In genomic region chr9:69249337-69249736, GRCh38 we compare ENCODE assay signal across 24 cellular contexts.
DNase-seq lines count a peak whose midpoint lies in the region; ATAC-seq and TF ChIP-seq lines count a peak whose summit lies in the region.
"Had no signal": no experiment of that assay in that cellular context is flagged by ENCODE, and none has a peak within 500 bp of the region (broad histone marks: within the 10 kb centered on the region; RNA-seq: fewer than 3 reads in every experiment).

No MANE protein-coding gene starts in this region.

- 65% methylated on average over 7 of the region's 7 CpGs for WGBS in right cardiac atrium
- WGBS in adrenal gland, 4 donors = 85 to 94% (median 87%) methylated on average over 7 of the region's 7 CpGs

- no peak for TF ChIP-seq POLR2A in adrenal gland (IDR thresholded peaks at IDR 0.05)

- H3K9me3 ChIP-seq in left ventricle myocardium inferior (replicated peaks) (no peaks in the 10 kb centered on the region), RWPE2 (ENCODE audit: severe bottlenecking) (no peaks in the 10 kb centered on the region), right cardiac atrium (ENCODE audit: control insufficient read depth, low read length) (no peaks in the 10 kb centered on the region), upper lobe of right lung (no peaks in the 10 kb centered on the region), adrenal gland (replicated peaks in 1 of 3) (no peaks in the 10 kb centered on the region)
- H3K9me3 ChIP-seq: gastrocnemius medialis, sigmoid colon, suprapubic skin, vagina had no signal

- H3K27me3 ChIP-seq in left ventricle myocardium inferior (ENCODE audit: low read depth) = no peaks in the 10 kb centered on the region
- no peaks in the 10 kb centered on the region for H3K27me3 ChIP-seq in RWPE2 (ENCODE audit: insufficient read depth, poor library complexity, severe bottlenecking)
- H3K27me3 ChIP-seq in right cardiac atrium (ENCODE audit: control insufficient read depth, insufficient read depth) = no peaks in the 10 kb centered on the region
- no peaks in the 10 kb centered on the region for H3K27me3 ChIP-seq in upper lobe of right lung
- H3K27me3 ChIP-seq in adrenal gland = no peaks in the 10 kb centered on the region
- H3K27me3 ChIP-seq: gastrocnemius medialis, sigmoid colon, suprapubic skin, vagina had no signal

- peaks cover 43% of the 10 kb centered on the region for H3K4me1 ChIP-seq in left ventricle myocardium inferior
- H3K4me1 ChIP-seq in RWPE2 (ENCODE audit: insufficient read depth, poor library complexity, severe bottlenecking) = peaks cover 7% of the 10 kb centered on the region
- peaks cover 1% of the 10 kb centered on the region for H3K4me1 ChIP-seq in right cardiac atrium (ENCODE audit: control insufficient read depth, insufficient read depth, low read length)
- H3K4me1 ChIP-seq in upper lobe of right lung = no peaks in the 10 kb centered on the region
- no peaks in the 10 kb centered on the region for H3K4me1 ChIP-seq in adrenal gland (replicated peaks in 1 of 2)
- H3K4me1 ChIP-seq: parathyroid adenoma, sigmoid colon, vagina had no signal

- H3K4me3 ChIP-seq in left ventricle myocardium inferior = no peak overlapping the region
- no peak overlapping the region for H3K4me3 ChIP-seq in RWPE2 (ENCODE audit: severe bottlenecking)
- no peak overlapping the region for H3K4me3 ChIP-seq in right cardiac atrium (ENCODE audit: low read length)
- H3K4me3 ChIP-seq in upper lobe of right lung = no peak overlapping the region
- H3K4me3 ChIP-seq in adrenal gland = no peak overlapping the region
- H3K4me3 ChIP-seq: gastrocnemius medialis, sigmoid colon, suprapubic skin, vagina had no signal

- intact Hi-C loops in left ventricle myocardium inferior (cut with micrococcal nuclease) = no loop called here
- intact Hi-C loops in cardiac septum (cut with DNase I) = no loop called here
- intact Hi-C loops in right cardiac atrium (cut with DNase I) = no loop called here
- intact Hi-C loops in upper lobe of right lung (cut with DNase I) = no loop called here
- intact Hi-C loops in adrenal gland (cut with DNase I) = no loop called here

- ATAC-seq in RWPE2 (ENCODE audit: low read depth) = peak; percentile 36; the same call in 1 of the 3 replicates
- peak; percentile 38 to 65 for ATAC-seq in right cardiac atrium
- peak; percentile 14 for ATAC-seq in upper lobe of right lung
- ATAC-seq in HG03442 (IDR thresholded peaks at IDR 0.05; ENCODE audit: unreplicated experiment) = no peak
- ATAC-seq: activated CD4-positive, alpha-beta T cell treated with anti-CD3 and anti-CD28 coated beads for 36 hours; activated T-cell treated with anti-CD3 and anti-CD28 coated beads, Interleukin-2, amount 50 U/mL, for 72 hours; natural killer cell had no signal

- DNase-seq in left ventricle myocardium inferior (no peak), cardiac septum (ENCODE audit: low spot score) (no peak), RWPE2 (ENCODE audit: low spot score) (no peak), right cardiac atrium (peak in 1 of 3 donors; percentile 22), upper lobe of right lung (no peak), adrenal gland (no peak)
- no peak for DNase-seq in effector CD4-positive, alpha-beta T cell
- DNase-seq: activated CD4-positive, alpha-beta T cell treated with anti-CD3 and anti-CD28 coated beads for 36 hours; activated naive CD4-positive, alpha-beta T cell treated with anti-CD3 and anti-CD28 coated beads, Interleukin-2, amount 10 ng/mL, durations not matched to agents 7 days and 5 days; activated T-cell treated with anti-CD3 and anti-CD28 coated beads, Interleukin-2, amount 50 U/mL, for 72 hours; aorta; C1 segment of cervical spinal cord; gastrocnemius medialis; GOT3; kidney glomerular epithelial cell; MM.1S; natural killer cell; NCI-H1436 treated with DMSO at 0.1 percent for 48 hours; NCI-H524 treated with DMSO at 0.1 percent for 48 hours; sigmoid colon had no signal

- TF ChIP-seq CTCF in left ventricle myocardium inferior (IDR thresholded peaks at IDR 0.05; ENCODE audit: borderline replicate concordance) (no peak), RWPE2 (IDR thresholded peaks at IDR 0.05; ENCODE audit: poor library complexity, severe bottlenecking) (no peak), upper lobe of right lung (IDR thresholded peaks at IDR 0.05) (no peak), adrenal gland (IDR thresholded peaks at IDR 0.05) (no peak)

- H3K27ac ChIP-seq in left ventricle myocardium inferior (replicated peaks) (peak overlapping the region; percentile 45), RWPE2 (ENCODE audit: poor library complexity, severe bottlenecking) (no peak overlapping the region), right cardiac atrium (ENCODE audit: low read length) (no peak overlapping the region), upper lobe of right lung (no peak overlapping the region), adrenal gland (no peak overlapping the region)
- H3K27ac ChIP-seq: gastrocnemius medialis, parathyroid adenoma, sigmoid colon, suprapubic skin, vagina had no signal

- peaks cover 96% of the 10 kb centered on the region for H3K36me3 ChIP-seq in left ventricle myocardium inferior
- peaks cover 96% of the 10 kb centered on the region for H3K36me3 ChIP-seq in RWPE2 (ENCODE audit: low read depth)
- H3K36me3 ChIP-seq in upper lobe of right lung = peaks cover 83% of the 10 kb centered on the region
- peaks cover 0 to 31% of the 10 kb centered on the region in 2 donors for H3K36me3 ChIP-seq in adrenal gland (replicated peaks in 1 of 2)
